ENCODE assay signal across 8 cellular contexts in the genomic region with DNA sequence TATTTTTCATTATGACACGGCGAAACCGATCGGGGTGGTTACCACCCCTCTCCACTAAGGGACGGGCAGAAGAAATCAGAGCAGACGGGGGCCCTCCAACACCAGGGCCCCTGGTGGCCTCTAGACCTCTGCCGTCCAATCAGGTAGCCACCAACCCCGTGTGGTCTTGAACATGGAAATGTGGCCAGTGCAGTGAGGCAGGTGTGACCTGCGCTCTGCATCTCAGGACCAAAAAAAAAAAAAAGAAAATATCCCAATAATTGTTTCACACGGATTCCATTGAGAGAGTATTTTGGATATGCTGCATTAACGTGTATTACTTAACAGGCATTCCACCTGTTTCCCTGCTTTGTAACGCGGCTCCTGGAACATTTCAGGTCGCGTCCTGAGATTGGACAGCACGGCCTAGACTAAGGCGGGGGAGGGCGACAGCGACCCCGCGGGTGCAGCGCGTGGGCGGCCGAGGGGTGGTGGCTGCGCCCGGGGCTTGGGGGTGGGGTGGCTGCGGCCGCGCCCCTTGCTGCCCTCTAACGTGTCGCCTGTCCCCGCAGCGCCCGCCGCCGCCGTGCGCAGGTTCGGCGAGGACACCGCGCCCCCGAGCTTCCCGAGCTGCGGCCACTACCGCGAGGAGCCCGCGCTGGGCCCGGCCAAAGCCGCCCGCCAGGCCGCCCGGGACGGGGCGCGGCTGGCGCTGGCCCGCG. TPM values are rescaled to one million over a fixed set of nuclear protein-coding genes. Genes with fewer than 3 reads are reported as not detected.
DNase-seq lines count a peak whose midpoint lies in the region; ATAC-seq and TF ChIP-seq lines count a peak whose summit lies in the region.

No MANE protein-coding gene starts in this region.

- peaks cover 11% of the 10 kb centered on the region for H3K4me1 ChIP-seq in IMR-90 (ENCODE audit: control insufficient read depth, insufficient read depth, low read length)
- peaks cover 8% of the 10 kb centered on the region for H3K4me1 ChIP-seq in endodermal cell (ENCODE audit: control insufficient read depth, insufficient read depth, low read length)
- no peaks in the 10 kb centered on the region for H3K4me1 ChIP-seq in Karpas-422 (ENCODE audit: low read length)

- no peaks in the 10 kb centered on the region for H3K9me3 Mint-ChIP-seq in endodermal cell
- H3K9me3 Mint-ChIP-seq in naive thymus-derived CD8-positive, alpha-beta T cell: no peaks in the 10 kb centered on the region

- H3K4me3 ChIP-seq in IMR-90 (ENCODE audit: insufficient read depth, low read depth, low read length) (peak overlapping the region; percentile 55), endodermal cell (ENCODE audit: low read length) (peak overlapping the region; percentile 72), Karpas-422 (ENCODE audit: low read length) (no peak overlapping the region)

- no peaks in the 10 kb centered on the region for H3K79me2 ChIP-seq in Karpas-422 (ENCODE audit: low read length)

- ATAC-seq in IMR-90 (ENCODE audit: low read depth) (no peak; the same call in 1 of the 2 replicates), HG03039 (IDR thresholded peaks at IDR 0.05; ENCODE audit: unreplicated experiment) (no peak), GM21528 (IDR thresholded peaks at IDR 0.05; ENCODE audit: low FRiP score, unreplicated experiment) (no peak)
- ATAC-seq in naive thymus-derived CD8-positive, alpha-beta T cell: peak in 1 of 2 donors; percentile 18

- TF ChIP-seq CTCF in IMR-90 (conservative IDR thresholded peaks at IDR 0.05; ENCODE audit: low read depth, low read length) (no peak), endodermal cell (conservative IDR thresholded peaks at IDR 0.05) (no peak)

- H3K27me3 Mint-ChIP-seq in endodermal cell (ENCODE audit: insufficient read depth): peaks cover 74% of the 10 kb centered on the region
- peaks cover 28 to 56% (median 37%) of the 10 kb centered on the region in 5 donors for H3K27me3 Mint-ChIP-seq in naive thymus-derived CD8-positive, alpha-beta T cell

- WGBS in IMR-90 (ENCODE audit: extremely low coverage in 2 of 2, insufficient read length in 1 of 2), 2 experiments: 3% methylated on average over 20 of the region's 61 CpGs; no CpG with 5 or more reads in 1 of the 2 experiments
- WGBS in endodermal cell (ENCODE audit: insufficient coverage in 1 of 2, insufficient read length in 1 of 2), 2 experiments: 7 to 42% methylated on average over 6 to 61 of the region's 61 CpGs

- H3K9me1 ChIP-seq in IMR-90 (ENCODE audit: insufficient read depth, low read length): 0 out of 2 replicates have a peak, but pooled peaks cover 2% of the 10 kb centered on the region

- H3K4me1 Mint-ChIP-seq in endodermal cell: peaks cover 35% of the 10 kb centered on the region
- peaks cover 0 to 16% (median 13%) of the 10 kb centered on the region in 4 donors for H3K4me1 Mint-ChIP-seq in naive thymus-derived CD8-positive, alpha-beta T cell

- H2AK9ac ChIP-seq in IMR-90 (replicated peaks; ENCODE audit: low read depth, low read length, poor library complexity): no peak overlapping the region

- H4K20me1 ChIP-seq in IMR-90 (ENCODE audit: insufficient read depth, low read length) (no peaks in the 10 kb centered on the region), Karpas-422 (ENCODE audit: insufficient read depth, low read depth, low read length) (no peaks in the 10 kb centered on the region; the same call in 1 of the 2 replicates)

- TF ChIP-seq POLR2A in IMR-90 (IDR thresholded peaks at IDR 0.05; ENCODE audit: low read depth, low read length): no peak

- peak overlapping the region; percentile 86 for H3K4me2 ChIP-seq in IMR-90 (ENCODE audit: low read depth, low read length)
- no peak overlapping the region for H3K4me2 ChIP-seq in Karpas-422 (ENCODE audit: low read depth, low read length, poor library complexity, severe bottlenecking)

- DNase-seq in AG20443 (ENCODE audit: low spot score) (peak; percentile 25), IMR-90 (no peak), endodermal cell (peak; percentile 61), Karpas-422 (no peak)
- no peak for DNase-seq in naive thymus-derived CD8-positive, alpha-beta T cell
- no peak for DNase-seq in stimulated activated naive CD4-positive, alpha-beta T cell treated with Interleukin-2 at 50 U/mL for 16 hours (lab: John Stamatoyannopoulos, UW)

- H3K36me3 ChIP-seq in IMR-90 (ENCODE audit: control insufficient read depth, insufficient read depth, low read length) (peaks cover 2% of the 10 kb centered on the region; the same call in 1 of the 2 replicates), endodermal cell (ENCODE audit: control insufficient read depth, insufficient read depth, low read length) (no peaks in the 10 kb centered on the region), Karpas-422 (ENCODE audit: insufficient read depth, low read length) (no peaks in the 10 kb centered on the region)

- intact Hi-C loops in IMR-90 (cut with micrococcal nuclease): loop anchor here (10.0 kb wide), 1 partner anchor 242 kb away; no protein-coding TSS in a partner anchor

- H4K5ac ChIP-seq in IMR-90 (ENCODE audit: low read depth, low read length): 0 out of 2 replicates have a peak overlapping the region, but pooled peaks have one; percentile 58

- no peak overlapping the region for H2AK5ac ChIP-seq in IMR-90 (ENCODE audit: low read depth, low read length)

- H3K27ac ChIP-seq in IMR-90 (ENCODE audit: insufficient read depth, low read length) (no peak overlapping the region), endodermal cell (ENCODE audit: low read depth, low read length) (no peak overlapping the region), Karpas-422 (ENCODE audit: low read length) (no peak overlapping the region)

- no peaks in the 10 kb centered on the region for H3K36me3 Mint-ChIP-seq in endodermal cell (ENCODE audit: low read depth)
- H3K36me3 Mint-ChIP-seq in naive thymus-derived CD8-positive, alpha-beta T cell: peaks cover 17 to 35% (median 22%) of the 10 kb centered on the region in 3 donors

- H3K27me3 ChIP-seq in IMR-90 (ENCODE audit: control insufficient read depth, insufficient read depth, low read length): peaks cover 2% of the 10 kb centered on the region
- peaks cover 35% of the 10 kb centered on the region for H3K27me3 ChIP-seq in endodermal cell (ENCODE audit: control insufficient read depth, insufficient read depth, low read length, poor library complexity, severe bottlenecking)
- no peaks in the 10 kb centered on the region for H3K27me3 ChIP-seq in Karpas-422 (ENCODE audit: low read length)

- peak overlapping the region; percentile 61 for H3K4me3 Mint-ChIP-seq in endodermal cell
- H3K4me3 Mint-ChIP-seq in naive thymus-derived CD8-positive, alpha-beta T cell: peak overlapping the region; percentile 13 to 76 (median 64)

- H3K9me2 ChIP-seq in Karpas-422 (replicated peaks; ENCODE audit: insufficient read depth, low read length): no peaks in the 10 kb centered on the region

- no peak overlapping the region for H3K9ac ChIP-seq in IMR-90 (ENCODE audit: low read depth, low read length)
- no peak overlapping the region for H3K9ac ChIP-seq in endodermal cell (ENCODE audit: extremely low read depth, low read length, poor library complexity, severe bottlenecking)
- no peak overlapping the region for H3K9ac ChIP-seq in Karpas-422 (ENCODE audit: low read length)

- H4K8ac ChIP-seq in IMR-90 (ENCODE audit: low read depth in 2 of 2, low read length in 2 of 2): no peak overlapping the region

- no peak overlapping the region for H2BK15ac ChIP-seq in IMR-90 (ENCODE audit: low read depth, low read length)

- H3K18ac ChIP-seq in IMR-90 (ENCODE audit: low read depth, low read length): no peak overlapping the region

- H2AFZ ChIP-seq in IMR-90 (replicated peaks; ENCODE audit: low read length, poor library complexity) (peak overlapping the region; percentile 52), Karpas-422 (ENCODE audit: low read length) (no peak overlapping the region)

- no peaks in the 10 kb centered on the region for H3K79me1 ChIP-seq in IMR-90 (ENCODE audit: low read depth in 1 of 2, low read length in 2 of 2)

- CTCF ChIA-PET in IMR-90 (lab: Yijun Ruan, JAX): interaction anchor here (0.6 to 1.5 kb wide), 4 partner anchors 13 to 170 kb away, joined by 3 to 5 read pairs (median 4); no protein-coding TSS in a partner anchor

- H4K91ac ChIP-seq in IMR-90 (ENCODE audit: insufficient read depth, low read depth, low read length): no peak overlapping the region

- in situ Hi-C loops in IMR-90 (cut with MboI; ENCODE audit: low sequenced_read_pairs): no loop called here

- H3K27ac Mint-ChIP-seq in endodermal cell: no peak overlapping the region
- peak overlapping the region in 1 of 10 donors; percentile 6 for H3K27ac Mint-ChIP-seq in naive thymus-derived CD8-positive, alpha-beta T cell

- H2BK5ac ChIP-seq in IMR-90 (ENCODE audit: low read depth, low read length, poor library complexity, severe bottlenecking): no peak overlapping the region

- no peak overlapping the region for H2BK120ac ChIP-seq in IMR-90 (ENCODE audit: low read depth, low read length)

- BruUV-seq in IMR-90 (replicated peaks; lab: Mats Ljungman, UMichigan): no TSS peak

- H3K9me3 ChIP-seq in IMR-90 (ENCODE audit: control insufficient read depth, insufficient read depth, low read length) (no peaks in the 10 kb centered on the region), endodermal cell (ENCODE audit: control insufficient read depth, low read length) (no peaks in the 10 kb centered on the region), Karpas-422 (ENCODE audit: low read length) (no peaks in the 10 kb centered on the region)

- dilution Hi-C loops in IMR-90 (cut with HindIII; ENCODE audit: low sequenced_read_pairs, unreplicated experiment): no loop called here

- H3K23ac ChIP-seq in IMR-90 (ENCODE audit: low read depth, low read length): no peak overlapping the region

- H3K56ac ChIP-seq in IMR-90 (ENCODE audit: extremely low read depth, insufficient read depth, low read length): no peak overlapping the region

- TF ChIP-seq RAD21 in IMR-90 (IDR thresholded peaks at IDR 0.05; ENCODE audit: low read length): no peak

- no peak overlapping the region; the same call in 1 of the 2 replicates for H2BK20ac ChIP-seq in IMR-90 (ENCODE audit: low read depth, low read length)

- no peak overlapping the region for H3K14ac ChIP-seq in IMR-90 (replicated peaks; ENCODE audit: low read depth, low read length)

- no peak overlapping the region for H3K4ac ChIP-seq in IMR-90 (ENCODE audit: low read depth, low read length)

- POLR2A ChIA-PET in IMR-90 (lab: Charles Lee; ENCODE audit: unreplicated experiment): interaction anchor here (0.6 kb wide), 1 partner anchor 164 kb away, joined by 11 read pairs; no protein-coding TSS in a partner anchor
- POLR2A ChIA-PET in naive thymus-derived CD8-positive, alpha-beta T cell (lab: Charles Lee): no interaction called here

RNA-seq across cellular contexts. Expression of a gene that starts 48.3 kb away (rescaled TPM):
- total RNA-seq in IMR-90 (2012; rRNA removed): 1.9 and 2.2 TPM in 2 replicates
- 7.5 and 7.9 TPM in 2 replicates for polyA plus RNA-seq in IMR-90 (2012; rRNA removed)
- polyA plus RNA-seq in IMR-90 (2012; cell fraction: cytosol; rRNA removed): 7.5 and 8.7 TPM in 2 replicates
- polyA plus RNA-seq in IMR-90 (2012; cell fraction: nucleus; rRNA removed; ENCODE audit: low replicate concordance): 22.1 and 26.1 TPM in 2 replicates
- not detected for total RNA-seq in endodermal cell
- not detected for polyA plus RNA-seq in endodermal cell (2013, experiment 1 of 2)
- 0.04 TPM for polyA plus RNA-seq in endodermal cell (2013, experiment 2 of 2)
- total RNA-seq in naive thymus-derived CD8-positive, alpha-beta T cell: not detected
- under 1 TPM in 2 of 3 donors, not detected in 1; 0.03 to 0.04 TPM for polyA plus RNA-seq in naive thymus-derived CD8-positive, alpha-beta T cell
- not detected in 2 replicates for total RNA-seq in Karpas-422 (2014; rRNA removed; shearing (Covaris generic); ENCODE audit: low replicate concordance)

Comparison
In these comparisons a context has a peak if more than half of its experiments do, and no peak if none do; other contexts are left out.
1. DNase-seq: peak in AG20443 (single experiment) and endodermal cell (single experiment); none in IMR-90 (single experiment), naive thymus-derived CD8-positive, alpha-beta T cell (0 of 10), Karpas-422 (single experiment) and stimulated activated naive CD4-positive, alpha-beta T cell treated with Interleukin-2 at 50 U/mL for 16 hours (single experiment).